Comparison of ENCODE assay signal across 1 cellular context in genomic region chr9:137275937-137276756, GRCh38.
TF ChIP-seq lines count a peak whose summit lies in the region.

No MANE protein-coding gene starts in this region.

TF ChIP-seq in HepG2, 621 proteins besides CTCF, POLR2A, EP300 and RAD21 (continues in another document):
- TF ChIP-seq AHR (CRISPR knock-in tag; IDR thresholded peaks at IDR 0.05) (no peak), MTA3 (CRISPR knock-in tag; IDR thresholded peaks at IDR 0.05) (no peak), ZNF326 (CRISPR knock-in tag; IDR thresholded peaks at IDR 0.05; ENCODE audit: borderline replicate concordance) (no peak), HNRNPLL (IDR thresholded peaks at IDR 0.05; ENCODE audit: low read depth, low read length, poor library complexity, severe bottlenecking) (peak; percentile 20), SALL2 (CRISPR knock-in tag; IDR thresholded peaks at IDR 0.05) (peak; percentile 1; the same call in 1 of the 2 replicates), ZNF552 (CRISPR knock-in tag; IDR thresholded peaks at IDR 0.05; ENCODE audit: borderline replicate concordance) (no peak), ZNF235 (CRISPR knock-in tag; IDR thresholded peaks at IDR 0.05; ENCODE audit: borderline replicate concordance) (no peak), CSRNP2 (CRISPR knock-in tag; conservative IDR thresholded peaks at IDR 0.05; ENCODE audit: low read depth) (no peak), RAD51 (IDR thresholded peaks at IDR 0.05; ENCODE audit: borderline replicate concordance) (no peak), NAIF1 (CRISPR knock-in tag; IDR thresholded peaks at IDR 0.05; ENCODE audit: borderline replicate concordance) (no peak), KDM2A (CRISPR knock-in tag; IDR thresholded peaks at IDR 0.05; ENCODE audit: borderline replicate concordance, low read depth) (peak; percentile 60; the same call in 1 of the 2 replicates), ZNF251 (CRISPR knock-in tag; IDR thresholded peaks at IDR 0.05) (no peak), U2AF2 (IDR thresholded peaks at IDR 0.05; ENCODE audit: low read depth, low read length) (no peak), ZNF784 (CRISPR knock-in tag; IDR thresholded peaks at IDR 0.05; ENCODE audit: borderline replicate concordance) (no peak), DMAP1 (CRISPR knock-in tag; IDR thresholded peaks at IDR 0.05) (no peak), ZNF737 (CRISPR knock-in tag; IDR thresholded peaks at IDR 0.05; ENCODE audit: borderline replicate concordance) (no peak), ZNF687 (CRISPR knock-in tag; IDR thresholded peaks at IDR 0.05) (peak; percentile 5), SRSF9 (IDR thresholded peaks at IDR 0.05; ENCODE audit: borderline replicate concordance, insufficient read depth, low read depth, low read length, poor library complexity, severe bottlenecking) (no peak), ZNF761 (CRISPR knock-in tag; conservative IDR thresholded peaks at IDR 0.05) (0 out of 2 replicates have a peak, but pooled peaks have one; percentile 23), ISX (CRISPR knock-in tag; conservative IDR thresholded peaks at IDR 0.05) (no peak), TIGD3 (CRISPR knock-in tag; IDR thresholded peaks at IDR 0.05; ENCODE audit: borderline replicate concordance) (no peak), ZNF333 (CRISPR knock-in tag; IDR thresholded peaks at IDR 0.05; ENCODE audit: borderline replicate concordance) (no peak), U2AF1 (optimal IDR thresholded peaks at IDR 0.05; ENCODE audit: low read depth, low read length) (no peak), ZNF296 (CRISPR knock-in tag; conservative IDR thresholded peaks at IDR 0.05) (no peak), ZFP1 (CRISPR knock-in tag; IDR thresholded peaks at IDR 0.05) (no peak), SMC3 (IDR thresholded peaks at IDR 0.05; ENCODE audit: low read length) (no peak), MTF2 (CRISPR knock-in tag; IDR thresholded peaks at IDR 0.05; ENCODE audit: borderline replicate concordance) (no peak), MATR3 (CRISPR knock-in tag; IDR thresholded peaks at IDR 0.05) (no peak), ZNF598 (CRISPR knock-in tag; IDR thresholded peaks at IDR 0.05; ENCODE audit: borderline replicate concordance) (no peak), ZNF672 (CRISPR knock-in tag; IDR thresholded peaks at IDR 0.05) (no peak), ZNF468 (CRISPR knock-in tag; IDR thresholded peaks at IDR 0.05) (no peak), HNRNPK (IDR thresholded peaks at IDR 0.05; ENCODE audit: low read depth, low read length, poor library complexity, severe bottlenecking) (no peak), ZBTB10 (CRISPR knock-in tag; IDR thresholded peaks at IDR 0.05; ENCODE audit: borderline replicate concordance) (peak; percentile 74), GRHL1 (CRISPR knock-in tag; conservative IDR thresholded peaks at IDR 0.05) (no peak), XBP1 (CRISPR knock-in tag; IDR thresholded peaks at IDR 0.05) (no peak), MYNN (CRISPR knock-in tag; IDR thresholded peaks at IDR 0.05; ENCODE audit: low read depth) (no peak), ZNF234 (CRISPR knock-in tag; conservative IDR thresholded peaks at IDR 0.05) (no peak), REST (IDR thresholded peaks at IDR 0.05; ENCODE audit: borderline replicate concordance in 1 of 2, low read depth in 1 of 2, low read length in 2 of 2) (no peak), CERS6 (CRISPR knock-in tag; IDR thresholded peaks at IDR 0.05) (no peak), FOXO1 (CRISPR knock-in tag; IDR thresholded peaks at IDR 0.05) (no peak), ATF3 (CRISPR knock-in tag; IDR thresholded peaks at IDR 0.05) (no peak), NFRKB (IDR thresholded peaks at IDR 0.05) (no peak), GMEB1 (CRISPR knock-in tag; IDR thresholded peaks at IDR 0.05; ENCODE audit: borderline replicate concordance) (no peak), ZNF543 (CRISPR knock-in tag; IDR thresholded peaks at IDR 0.05) (no peak), SOX13 (IDR thresholded peaks at IDR 0.05) (no peak), SOX13 (CRISPR knock-in tag; conservative IDR thresholded peaks at IDR 0.05 in 1 of 2, IDR thresholded peaks at IDR 0.05 in 1 of 2) (no peak), ZNF589 (CRISPR knock-in tag; conservative IDR thresholded peaks at IDR 0.05) (no peak), ZKSCAN8 (CRISPR knock-in tag; IDR thresholded peaks at IDR 0.05; ENCODE audit: borderline replicate concordance) (no peak)
